In genomic region chrX:16870861-16871584, GRCh38 we compare ENCODE assay signal across 8 cellular contexts. TPM values are rescaled to one million over a fixed set of nuclear protein-coding genes. Genes with fewer than 3 reads are reported as not detected.
A peak's percentile ranks its signal among the peaks of the same experiment; 100 is the strongest.
DNase-seq lines count a peak whose midpoint lies in the region; ATAC-seq and TF ChIP-seq lines count a peak whose summit lies in the region.

No MANE protein-coding gene starts in this region.

- H3K27me3 ChIP-seq in Panc1 (ENCODE audit: control insufficient read depth, insufficient read depth, low read length): no peaks in the 10 kb centered on the region

- TF ChIP-seq CTCF in Panc1 (IDR thresholded peaks at IDR 0.05) (no peak), choroid plexus epithelial cell (conservative IDR thresholded peaks at IDR 0.05; ENCODE audit: low read depth, low read length) (no peak), lower leg skin (IDR thresholded peaks at IDR 0.05) (no peak)

- H3K4me3 ChIP-seq in Panc1 (ENCODE audit: low read depth in 2 of 2, low read length in 2 of 2) (peak overlapping the region; percentile 47 to 60), choroid plexus epithelial cell (ENCODE audit: low read depth, low read length) (peak overlapping the region; percentile 56), lower leg skin (ENCODE audit: low read depth, poor library complexity, severe bottlenecking) (peak overlapping the region; percentile 11)

- no peaks in the 10 kb centered on the region for H3K9me3 ChIP-seq in Panc1 (ENCODE audit: control insufficient read depth, insufficient read depth, low read depth, low read length)

- CTCF ChIA-PET in Panc1 (lab: Charles Lee): no interaction called here

- POLR2A ChIA-PET in Panc1 (lab: Charles Lee): no interaction called here

- no peaks in the 10 kb centered on the region; the same call in 1 of the 2 replicates for H3K4me1 ChIP-seq in Panc1 (ENCODE audit: control insufficient read depth, insufficient read depth, low read length)

- no TSS peak for BruUV-seq in Panc1 (replicated peaks; lab: Mats Ljungman, UMichigan)

- H3K27ac ChIP-seq in Panc1 (ENCODE audit: low read length) (peak overlapping the region; percentile 59), temporal lobe (ENCODE audit: low read depth, low read length) (peak overlapping the region; percentile 72)

- intact Hi-C loops in Panc1 (cut with micrococcal nuclease; ENCODE audit: unreplicated experiment): no loop called here
- intact Hi-C loops in lower leg skin (cut with DNase I; ENCODE audit: low total_unique reads): no loop called here

- in situ Hi-C loops in Panc1 (cut with HindIII; ENCODE audit: low pct_unique_long_range_greater_than_20kb, low sequenced_read_pairs): no loop called here

- peak; percentile 34 for DNase-seq in NCI-H1105 treated with DMSO at 0.1 percent for 48 hours (lab: John Stamatoyannopoulos, UW)
- DNase-seq in NCI-H1105 (lab: John Stamatoyannopoulos, UW): no peak
- DNase-seq in Panc1 (ENCODE audit: low read depth, low spot score): no peak
- no peak for DNase-seq in choroid plexus epithelial cell (ENCODE audit: low read depth)
- DNase-seq in lower leg skin (ENCODE audit: low spot score in 2 of 2): peak; percentile 13 to 89
- DNase-seq in GM19240 (ENCODE audit: insufficient read length, low spot score): no peak

- 2 to 21% methylated on average over 13 to 35 of the region's 35 CpGs for WGBS in lower leg skin, 2 donors

- no peak for TF ChIP-seq POLR2A in lower leg skin (IDR thresholded peaks at IDR 0.05)

- no peaks in the 10 kb centered on the region; the same call in 1 of the 2 replicates for H3K36me3 ChIP-seq in Panc1 (ENCODE audit: control insufficient read depth, insufficient read depth, low read length)

- peak; percentile 0 for ATAC-seq in HG02981 (IDR thresholded peaks at IDR 0.05; ENCODE audit: unreplicated experiment)
- peak; percentile 29 for ATAC-seq in Panc1

RNA-seq across cellular contexts. Expression of gene RBBP7, which starts 0.9 kb away (rescaled TPM):
- 95.8 TPM for total RNA-seq in Panc1 (2021; ENCODE audit: unreplicated experiment)
- polyA plus RNA-seq in Panc1 (2012; ENCODE audit: insufficient read length): 86.5 TPM
- total RNA-seq in lower leg skin: 10 to 100 TPM; 47.7 to 82.6 (median 59.1) TPM
- 63.2 TPM for total RNA-seq in temporal lobe

Comparison
In these comparisons a context has a peak if more than half of its experiments do, and no peak if none do; other contexts are left out.
1. DNase-seq: peak in NCI-H1105 treated with DMSO at 0.1 percent for 48 hours (single experiment) and lower leg skin (2 of 2); none in NCI-H1105 (single experiment), Panc1 (single experiment), choroid plexus epithelial cell (single experiment) and GM19240 (single experiment).
2. Peak in every context shown above with its lines, with median percentiles within 50 percentile points of each other: H3K4me3 ChIP-seq.